ENCODE assay signal across 22 cellular contexts in the genomic region with DNA sequence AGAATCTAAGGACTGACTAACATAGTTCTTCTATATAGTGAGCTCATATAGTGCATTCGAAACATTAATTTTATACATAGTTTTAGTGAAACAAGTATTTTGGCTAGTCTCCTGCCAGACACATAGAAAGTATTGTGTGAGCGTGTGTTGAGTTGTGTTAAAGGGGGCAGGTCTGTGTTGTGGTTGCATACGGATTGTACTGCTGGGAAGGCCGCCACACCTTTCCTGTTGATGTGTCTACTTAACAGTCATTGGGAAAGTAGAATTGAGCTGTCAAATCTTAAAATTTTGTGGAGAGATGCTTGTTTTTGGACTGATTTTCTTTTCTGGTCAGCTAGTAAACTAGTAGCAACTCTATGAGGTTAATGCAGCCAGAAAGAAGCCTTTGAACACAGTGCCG. TPM values are rescaled to one million over a fixed set of nuclear protein-coding genes. Genes with fewer than 3 reads are reported as not detected.
A peak's percentile ranks its signal among the peaks of the same experiment; 100 is the strongest.
DNase-seq lines count a peak whose midpoint lies in the region; ATAC-seq and TF ChIP-seq lines count a peak whose summit lies in the region.
"Had no signal": no experiment of that assay in that cellular context is flagged by ENCODE, and none has a peak within 500 bp of the region (broad histone marks: within the 10 kb centered on the region; RNA-seq: fewer than 3 reads in every experiment).

No MANE protein-coding gene starts in this region.

- no peak for DNase-seq in activated CD4-positive, alpha-beta T cell treated with anti-CD3 and anti-CD28 coated beads, Interleukin-2, amount 10 ng/mL, durations not matched to agents 24 days and 14 days
- DNase-seq in activated CD4-positive, alpha-beta T cell treated with anti-CD3 and anti-CD28 coated beads, Interleukin-2, amount 50 U/mL, for 1 hour, result no peak
- DNase-seq in activated CD4-positive, alpha-beta memory T cell treated with anti-CD3 and anti-CD28 coated beads, Interleukin-2, amount 10 ng/mL, durations not matched to agents 7 days and 5 days, result no peak
- DNase-seq in lower lobe of right lung (no peak), HAP-1 (ENCODE audit: low spot score in 2 of 2) (no peak), Karpas-422 (no peak)
- DNase-seq: 8988T, COR-L47, DMS 273 treated with DMSO at 0.1 percent for 48 hours, DND-41, H7, Kasumi-1, MG63, NCI-H1092, NCI-H1694, NCI-H2081 treated with DMSO at 0.1 percent for 48 hours, NCI-H510A, NCI-H748 treated with DMSO at 0.1 percent for 48 hours had no signal

- no peaks in the 10 kb centered on the region for H4K20me1 ChIP-seq in Karpas-422 (ENCODE audit: insufficient read depth, low read depth, low read length)

- H2AFZ ChIP-seq in Karpas-422 (ENCODE audit: low read length), result no peak overlapping the region

- CTCF ChIA-PET in activated CD4-positive, alpha-beta memory T cell treated with anti-CD3 and anti-CD28 coated beads, Interleukin-2, amount 10 ng/mL, durations not matched to agents 7 days and 5 days (lab: Charles Lee), result interaction anchor here (0.7 kb wide), 1 partner anchor 87 kb away, joined by 3 read pairs; no protein-coding TSS in a partner anchor

- H3K9me2 ChIP-seq in Karpas-422 (replicated peaks; ENCODE audit: insufficient read depth, low read length), result no peaks in the 10 kb centered on the region

- H3K9me3 Mint-ChIP-seq in activated CD4-positive, alpha-beta T cell treated with anti-CD3 and anti-CD28 coated beads, Interleukin-2, amount 10 ng/mL, durations not matched to agents 24 days and 14 days, result no peaks in the 10 kb centered on the region
- H3K9me3 Mint-ChIP-seq in activated CD4-positive, alpha-beta memory T cell treated with anti-CD3 and anti-CD28 coated beads, Interleukin-2, amount 10 ng/mL, durations not matched to agents 7 days and 5 days, result no peaks in the 10 kb centered on the region
- H3K9me3 Mint-ChIP-seq: IgD-negative memory B cell had no signal

- H3K4me3 ChIP-seq in lower lobe of right lung, result no peak overlapping the region
- no peak overlapping the region for H3K4me3 ChIP-seq in HAP-1
- H3K4me3 ChIP-seq in Karpas-422 (ENCODE audit: low read length), result no peak overlapping the region
- H3K4me3 ChIP-seq: MG63 had no signal

- peaks cover 54% of the 10 kb centered on the region for H3K36me3 Mint-ChIP-seq in activated CD4-positive, alpha-beta T cell treated with anti-CD3 and anti-CD28 coated beads, Interleukin-2, amount 10 ng/mL, durations not matched to agents 24 days and 14 days (ENCODE audit: low read depth)
- peaks cover 36% of the 10 kb centered on the region for H3K36me3 Mint-ChIP-seq in activated CD4-positive, alpha-beta memory T cell treated with anti-CD3 and anti-CD28 coated beads, Interleukin-2, amount 10 ng/mL, durations not matched to agents 7 days and 5 days (ENCODE audit: low read depth)

- H3K9ac ChIP-seq in Karpas-422 (ENCODE audit: low read length), result no peak overlapping the region

- peak overlapping the region; percentile 78 for H3K27ac Mint-ChIP-seq in activated CD4-positive, alpha-beta T cell treated with anti-CD3 and anti-CD28 coated beads, Interleukin-2, amount 10 ng/mL, durations not matched to agents 24 days and 14 days
- peak overlapping the region; percentile 73 for H3K27ac Mint-ChIP-seq in activated CD4-positive, alpha-beta memory T cell treated with anti-CD3 and anti-CD28 coated beads, Interleukin-2, amount 10 ng/mL, durations not matched to agents 7 days and 5 days

- H3K4me2 ChIP-seq in Karpas-422 (ENCODE audit: low read depth, low read length, poor library complexity, severe bottlenecking), result no peak overlapping the region

- H3K27me3 ChIP-seq in lower lobe of right lung (ENCODE audit: low read depth) (no peaks in the 10 kb centered on the region), HAP-1 (ENCODE audit: low read depth) (no peaks in the 10 kb centered on the region), Karpas-422 (ENCODE audit: low read length) (no peaks in the 10 kb centered on the region)
- H3K27me3 ChIP-seq: MG63 had no signal

- H3K9me3 ChIP-seq in lower lobe of right lung (no peaks in the 10 kb centered on the region), HAP-1 (no peaks in the 10 kb centered on the region), Karpas-422 (ENCODE audit: low read length) (no peaks in the 10 kb centered on the region)
- H3K9me3 ChIP-seq: MG63 had no signal

- peaks cover 9% of the 10 kb centered on the region for H3K4me1 ChIP-seq in lower lobe of right lung
- no peaks in the 10 kb centered on the region for H3K4me1 ChIP-seq in HAP-1
- no peaks in the 10 kb centered on the region for H3K4me1 ChIP-seq in Karpas-422 (ENCODE audit: low read length)

- in situ Hi-C loops in HAP-1 (cut with MboI; ENCODE audit: low sequenced_read_pairs), result no loop called here

- peaks cover 69% of the 10 kb centered on the region for H3K36me3 ChIP-seq in lower lobe of right lung
- H3K36me3 ChIP-seq in HAP-1 (replicated peaks), result peaks cover 54% of the 10 kb centered on the region
- H3K36me3 ChIP-seq in Karpas-422 (ENCODE audit: insufficient read depth, low read length), result peaks cover 29% of the 10 kb centered on the region
- H3K36me3 ChIP-seq: MG63 had no signal

- ATAC-seq in lower lobe of right lung (no peak), HG03520 (IDR thresholded peaks at IDR 0.05; ENCODE audit: unreplicated experiment) (no peak)
- ATAC-seq: Right ventricle myocardium inferior had no signal

- H3K27ac ChIP-seq in C4-2B (peak overlapping the region; percentile 52), lower lobe of right lung (peak overlapping the region; percentile 52), Karpas-422 (ENCODE audit: low read length) (no peak overlapping the region)

- intact Hi-C loops in activated CD4-positive, alpha-beta T cell treated with anti-CD3 and anti-CD28 coated beads, Interleukin-2, amount 10 ng/mL, durations not matched to agents 24 days and 14 days (cut with micrococcal nuclease), result no loop called here
- intact Hi-C loops in lower lobe of right lung (cut with DNase I), result no loop called here

- peaks cover 27% of the 10 kb centered on the region for H3K79me2 ChIP-seq in Karpas-422 (ENCODE audit: low read length)

- peak overlapping the region; percentile 62 for H3K4me3 Mint-ChIP-seq in activated CD4-positive, alpha-beta T cell treated with anti-CD3 and anti-CD28 coated beads, Interleukin-2, amount 10 ng/mL, durations not matched to agents 24 days and 14 days
- peak overlapping the region; percentile 12 for H3K4me3 Mint-ChIP-seq in activated CD4-positive, alpha-beta memory T cell treated with anti-CD3 and anti-CD28 coated beads, Interleukin-2, amount 10 ng/mL, durations not matched to agents 7 days and 5 days

- POLR2A ChIA-PET in activated CD4-positive, alpha-beta memory T cell treated with anti-CD3 and anti-CD28 coated beads, Interleukin-2, amount 10 ng/mL, durations not matched to agents 7 days and 5 days (lab: Charles Lee), result interaction anchor here (0.8 to 1.1 kb wide), 3 partner anchors 9 to 81 kb away, joined by 3 to 5 read pairs (median 3); partner anchors contain the start of gene RCL1

- no peak for TF ChIP-seq CTCF in C4-2B (conservative IDR thresholded peaks at IDR 0.05)
- TF ChIP-seq CTCF in lower lobe of right lung (IDR thresholded peaks at IDR 0.05), result no peak

- H3K27me3 Mint-ChIP-seq in activated CD4-positive, alpha-beta T cell treated with anti-CD3 and anti-CD28 coated beads, Interleukin-2, amount 10 ng/mL, durations not matched to agents 24 days and 14 days, result no peaks in the 10 kb centered on the region
- H3K27me3 Mint-ChIP-seq in activated CD4-positive, alpha-beta memory T cell treated with anti-CD3 and anti-CD28 coated beads, Interleukin-2, amount 10 ng/mL, durations not matched to agents 7 days and 5 days, result no peaks in the 10 kb centered on the region
- H3K27me3 Mint-ChIP-seq: IgD-negative memory B cell had no signal

- peaks cover 41% of the 10 kb centered on the region for H3K4me1 Mint-ChIP-seq in activated CD4-positive, alpha-beta T cell treated with anti-CD3 and anti-CD28 coated beads, Interleukin-2, amount 10 ng/mL, durations not matched to agents 24 days and 14 days
- peaks cover 26% of the 10 kb centered on the region for H3K4me1 Mint-ChIP-seq in activated CD4-positive, alpha-beta memory T cell treated with anti-CD3 and anti-CD28 coated beads, Interleukin-2, amount 10 ng/mL, durations not matched to agents 7 days and 5 days

RNA-seq across cellular contexts. Expression of gene RCL1, which starts 51.3 kb away (rescaled TPM):
- 44.1 and 44.6 TPM in 2 replicates for total RNA-seq in activated CD4-positive, alpha-beta T cell treated with anti-CD3 and anti-CD28 coated beads, Interleukin-2, amount 10 ng/mL, durations not matched to agents 24 days and 14 days
- 10 to 100 TPM; 11.5 to 12.3 TPM for total RNA-seq in activated CD4-positive, alpha-beta memory T cell treated with anti-CD3 and anti-CD28 coated beads, Interleukin-2, amount 10 ng/mL, durations not matched to agents 7 days and 5 days
- 22.9 TPM for total RNA-seq in lower lobe of right lung
- total RNA-seq in Karpas-422 (2014; rRNA removed; shearing (Covaris generic); ENCODE audit: low replicate concordance), result 24.9 and 31.0 TPM in 2 replicates
